Comparison of ENCODE assay signal across 8 cellular contexts in genomic region chr17:81484195-81484979, GRCh38. TPM values are rescaled to one million over a fixed set of nuclear protein-coding genes. Genes with fewer than 3 reads are reported as not detected.
DNase-seq lines count a peak whose midpoint lies in the region; ATAC-seq and TF ChIP-seq lines count a peak whose summit lies in the region.

No MANE protein-coding gene starts in this region.

- peaks cover 27% of the 10 kb centered on the region for H3K4me1 Mint-ChIP-seq in activated CD8-positive, alpha-beta T cell treated with anti-CD3 and anti-CD28 coated beads, Interleukin-2, amount 10 ng/mL, durations not matched to agents 7 days and 5 days (ENCODE audit: low read depth)
- H3K4me1 Mint-ChIP-seq in memory B cell, result peaks cover 10% of the 10 kb centered on the region

- POLR2A ChIA-PET in AG04449 (lab: Yijun Ruan, JAX), result interaction anchor here (0.5 to 1.6 kb wide), 11 partner anchors 18 to 245 kb away, joined by 3 to 12 read pairs (median 4); partner anchors contain the start of genes ACTG1, BAHCC1, NDUFAF8 and TEPSIN
- POLR2A ChIA-PET in activated CD8-positive, alpha-beta T cell treated with anti-CD3 and anti-CD28 coated beads, Interleukin-2, amount 10 ng/mL, durations not matched to agents 7 days and 5 days (lab: Charles Lee), result interaction anchor here (0.8 to 1.8 kb wide), 8 partner anchors 23 to 246 kb away, joined by 3 to 9 read pairs (median 4); partner anchors contain the start of genes ACTG1, NDUFAF8 and TEPSIN

- DNase-seq in AG04449 (ENCODE audit: low read depth, low spot score) (no peak), NCI-H748 treated with DMSO at 0.1 percent for 48 hours (lab: John Stamatoyannopoulos, UW) (peak; percentile 65), memory B cell (ENCODE audit: low spot score in 2 of 2) (peak; percentile 93 to 97)
- DNase-seq in activated CD8-positive, alpha-beta T cell treated with anti-CD3 and anti-CD28 coated beads, Interleukin-2, amount 10 ng/mL, durations not matched to agents 7 days and 5 days, result peak; percentile 90
- peak; percentile 68 to 73 (median 70) for DNase-seq in effector memory CD4-positive, alpha-beta T cell
- peak; percentile 79 to 85 (median 81) for DNase-seq in stimulated activated CD4-positive, alpha-beta T cell treated with anti-CD3 and anti-CD28 coated beads, TNF-alpha, amount 100 ng/mL, for 48 hours (ENCODE audit: low read depth in 3 of 3)

- no peak overlapping the region for H3K4me3 Mint-ChIP-seq in activated CD8-positive, alpha-beta T cell treated with anti-CD3 and anti-CD28 coated beads, Interleukin-2, amount 10 ng/mL, durations not matched to agents 7 days and 5 days
- H3K4me3 Mint-ChIP-seq in memory B cell, result peak overlapping the region; percentile 37

- peaks cover 32% of the 10 kb centered on the region for H3K27me3 Mint-ChIP-seq in activated CD8-positive, alpha-beta T cell treated with anti-CD3 and anti-CD28 coated beads, Interleukin-2, amount 10 ng/mL, durations not matched to agents 7 days and 5 days (ENCODE audit: low read depth)
- H3K27me3 Mint-ChIP-seq in memory B cell, result peaks cover 19% of the 10 kb centered on the region

- peaks cover 40% of the 10 kb centered on the region for H3K4me1 ChIP-seq in effector memory CD4-positive, alpha-beta T cell (ENCODE audit: control insufficient read depth, insufficient read depth, low read length, poor library complexity, severe bottlenecking)

- no peaks in the 10 kb centered on the region for H3K9me3 Mint-ChIP-seq in activated CD8-positive, alpha-beta T cell treated with anti-CD3 and anti-CD28 coated beads, Interleukin-2, amount 10 ng/mL, durations not matched to agents 7 days and 5 days (ENCODE audit: insufficient read depth)
- no peaks in the 10 kb centered on the region for H3K9me3 Mint-ChIP-seq in memory B cell

- peak overlapping the region; percentile 57 for H3K4me3 ChIP-seq in AG04449 (ENCODE audit: low read depth, low read length)
- peak overlapping the region; percentile 46 for H3K4me3 ChIP-seq in effector memory CD4-positive, alpha-beta T cell (ENCODE audit: insufficient read depth, low read depth, low read length, poor library complexity, severe bottlenecking)

- H3K27me3 ChIP-seq in effector memory CD4-positive, alpha-beta T cell (replicated peaks; ENCODE audit: control insufficient read depth, insufficient read depth, low read length, poor library complexity, severe bottlenecking), result peaks cover 14% of the 10 kb centered on the region

- no peak overlapping the region for H3K27ac ChIP-seq in effector memory CD4-positive, alpha-beta T cell (ENCODE audit: insufficient read depth, low read length, poor library complexity, severe bottlenecking)

- H3K9me3 ChIP-seq in effector memory CD4-positive, alpha-beta T cell (ENCODE audit: control insufficient read depth, low read length), result no peaks in the 10 kb centered on the region

- no peaks in the 10 kb centered on the region for H3K36me3 ChIP-seq in effector memory CD4-positive, alpha-beta T cell (ENCODE audit: control insufficient read depth, insufficient read depth, low read length)

- CTCF ChIA-PET in AG04449 (lab: Yijun Ruan, JAX), result interaction anchor here (0.6 to 8.4 kb wide), 48 partner anchors 10 to 344 kb away, joined by 3 to 188 read pairs (median 4); partner anchors contain the start of genes BAHCC1, NDUFAF8, SLC38A10 and TEPSIN
- CTCF ChIA-PET in activated CD8-positive, alpha-beta T cell treated with anti-CD3 and anti-CD28 coated beads, Interleukin-2, amount 10 ng/mL, durations not matched to agents 7 days and 5 days (lab: Charles Lee), result interaction anchor here (0.6 to 1.7 kb wide), 44 partner anchors 9 to 343 kb away, joined by 3 to 26 read pairs (median 4); partner anchors contain the start of genes ACTG1, BAHCC1, CEP131 and FAAP100

- ATAC-seq in GM18873 (IDR thresholded peaks at IDR 0.05; ENCODE audit: low FRiP score, unreplicated experiment), result peak; percentile 53
- peak; percentile 65 for ATAC-seq in HG03520 (IDR thresholded peaks at IDR 0.05; ENCODE audit: unreplicated experiment)
- ATAC-seq in activated CD8-positive, alpha-beta T cell treated with anti-CD3 and anti-CD28 coated beads, Interleukin-2, amount 10 ng/mL, durations not matched to agents 7 days and 5 days, result peak; percentile 76
- peak; percentile 75 for ATAC-seq in memory B cell (ENCODE audit: low read depth)

- peak; percentile 83 for TF ChIP-seq CTCF in AG04449 (IDR thresholded peaks at IDR 0.05; ENCODE audit: insufficient read depth, low read length, missing control alignments)

- H3K27ac Mint-ChIP-seq in activated CD8-positive, alpha-beta T cell treated with anti-CD3 and anti-CD28 coated beads, Interleukin-2, amount 10 ng/mL, durations not matched to agents 7 days and 5 days, result no peak overlapping the region
- no peak overlapping the region for H3K27ac Mint-ChIP-seq in memory B cell

- no peaks in the 10 kb centered on the region for H3K36me3 Mint-ChIP-seq in activated CD8-positive, alpha-beta T cell treated with anti-CD3 and anti-CD28 coated beads, Interleukin-2, amount 10 ng/mL, durations not matched to agents 7 days and 5 days (ENCODE audit: low read depth)
- no peaks in the 10 kb centered on the region for H3K36me3 Mint-ChIP-seq in memory B cell

RNA-seq across cellular contexts. Expression of gene ACTG1, which starts 28.2 kb away (rescaled TPM):
- 1,000 to 10,000 TPM; 5,147 to 5,318 TPM for total RNA-seq in activated CD8-positive, alpha-beta T cell treated with anti-CD3 and anti-CD28 coated beads, Interleukin-2, amount 10 ng/mL, durations not matched to agents 7 days and 5 days

RNA-seq across cellular contexts. Expression of gene FSCN2, which starts 43.8 kb away (rescaled TPM):
- under 1 TPM; 0.52 to 0.74 TPM for total RNA-seq in activated CD8-positive, alpha-beta T cell treated with anti-CD3 and anti-CD28 coated beads, Interleukin-2, amount 10 ng/mL, durations not matched to agents 7 days and 5 days
